ENCODE assay signal across 1 cellular context in the genomic region with DNA sequence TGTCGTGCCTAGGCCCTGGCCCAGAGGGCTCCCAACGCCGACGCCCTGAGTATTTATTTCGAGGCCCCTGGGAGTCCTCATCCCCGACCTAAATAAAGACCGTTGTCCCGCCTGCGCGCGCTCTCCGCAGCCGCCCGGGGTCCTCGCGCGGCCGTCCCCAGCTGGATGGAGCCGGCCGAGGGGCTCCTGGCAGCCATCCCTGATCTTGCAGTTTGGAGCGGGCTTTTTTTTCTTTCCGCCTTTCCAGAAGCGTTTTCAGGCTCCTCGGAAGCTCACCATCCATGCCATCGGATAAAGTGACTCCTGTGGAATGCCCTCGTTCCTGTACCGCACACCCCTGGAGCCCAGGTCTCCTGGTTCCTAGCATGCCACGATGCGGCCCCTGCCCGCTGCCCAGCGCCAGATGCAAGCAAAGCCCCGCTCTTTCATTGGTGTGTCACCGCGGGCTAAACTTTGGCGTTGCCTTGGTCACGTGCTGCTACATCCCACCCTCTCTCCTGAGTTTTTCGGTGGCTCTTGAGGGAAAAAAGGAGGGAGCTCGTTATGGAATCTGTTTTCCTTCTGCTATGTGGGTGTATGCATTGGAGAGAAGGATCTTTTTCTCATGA.
TF ChIP-seq lines count a peak whose summit lies in the region.

No MANE protein-coding gene starts in this region.

TF ChIP-seq in HepG2, 621 proteins besides CTCF, POLR2A, EP300 and RAD21 (continued from another document and continues in another):
- TF ChIP-seq, protein P1, sequence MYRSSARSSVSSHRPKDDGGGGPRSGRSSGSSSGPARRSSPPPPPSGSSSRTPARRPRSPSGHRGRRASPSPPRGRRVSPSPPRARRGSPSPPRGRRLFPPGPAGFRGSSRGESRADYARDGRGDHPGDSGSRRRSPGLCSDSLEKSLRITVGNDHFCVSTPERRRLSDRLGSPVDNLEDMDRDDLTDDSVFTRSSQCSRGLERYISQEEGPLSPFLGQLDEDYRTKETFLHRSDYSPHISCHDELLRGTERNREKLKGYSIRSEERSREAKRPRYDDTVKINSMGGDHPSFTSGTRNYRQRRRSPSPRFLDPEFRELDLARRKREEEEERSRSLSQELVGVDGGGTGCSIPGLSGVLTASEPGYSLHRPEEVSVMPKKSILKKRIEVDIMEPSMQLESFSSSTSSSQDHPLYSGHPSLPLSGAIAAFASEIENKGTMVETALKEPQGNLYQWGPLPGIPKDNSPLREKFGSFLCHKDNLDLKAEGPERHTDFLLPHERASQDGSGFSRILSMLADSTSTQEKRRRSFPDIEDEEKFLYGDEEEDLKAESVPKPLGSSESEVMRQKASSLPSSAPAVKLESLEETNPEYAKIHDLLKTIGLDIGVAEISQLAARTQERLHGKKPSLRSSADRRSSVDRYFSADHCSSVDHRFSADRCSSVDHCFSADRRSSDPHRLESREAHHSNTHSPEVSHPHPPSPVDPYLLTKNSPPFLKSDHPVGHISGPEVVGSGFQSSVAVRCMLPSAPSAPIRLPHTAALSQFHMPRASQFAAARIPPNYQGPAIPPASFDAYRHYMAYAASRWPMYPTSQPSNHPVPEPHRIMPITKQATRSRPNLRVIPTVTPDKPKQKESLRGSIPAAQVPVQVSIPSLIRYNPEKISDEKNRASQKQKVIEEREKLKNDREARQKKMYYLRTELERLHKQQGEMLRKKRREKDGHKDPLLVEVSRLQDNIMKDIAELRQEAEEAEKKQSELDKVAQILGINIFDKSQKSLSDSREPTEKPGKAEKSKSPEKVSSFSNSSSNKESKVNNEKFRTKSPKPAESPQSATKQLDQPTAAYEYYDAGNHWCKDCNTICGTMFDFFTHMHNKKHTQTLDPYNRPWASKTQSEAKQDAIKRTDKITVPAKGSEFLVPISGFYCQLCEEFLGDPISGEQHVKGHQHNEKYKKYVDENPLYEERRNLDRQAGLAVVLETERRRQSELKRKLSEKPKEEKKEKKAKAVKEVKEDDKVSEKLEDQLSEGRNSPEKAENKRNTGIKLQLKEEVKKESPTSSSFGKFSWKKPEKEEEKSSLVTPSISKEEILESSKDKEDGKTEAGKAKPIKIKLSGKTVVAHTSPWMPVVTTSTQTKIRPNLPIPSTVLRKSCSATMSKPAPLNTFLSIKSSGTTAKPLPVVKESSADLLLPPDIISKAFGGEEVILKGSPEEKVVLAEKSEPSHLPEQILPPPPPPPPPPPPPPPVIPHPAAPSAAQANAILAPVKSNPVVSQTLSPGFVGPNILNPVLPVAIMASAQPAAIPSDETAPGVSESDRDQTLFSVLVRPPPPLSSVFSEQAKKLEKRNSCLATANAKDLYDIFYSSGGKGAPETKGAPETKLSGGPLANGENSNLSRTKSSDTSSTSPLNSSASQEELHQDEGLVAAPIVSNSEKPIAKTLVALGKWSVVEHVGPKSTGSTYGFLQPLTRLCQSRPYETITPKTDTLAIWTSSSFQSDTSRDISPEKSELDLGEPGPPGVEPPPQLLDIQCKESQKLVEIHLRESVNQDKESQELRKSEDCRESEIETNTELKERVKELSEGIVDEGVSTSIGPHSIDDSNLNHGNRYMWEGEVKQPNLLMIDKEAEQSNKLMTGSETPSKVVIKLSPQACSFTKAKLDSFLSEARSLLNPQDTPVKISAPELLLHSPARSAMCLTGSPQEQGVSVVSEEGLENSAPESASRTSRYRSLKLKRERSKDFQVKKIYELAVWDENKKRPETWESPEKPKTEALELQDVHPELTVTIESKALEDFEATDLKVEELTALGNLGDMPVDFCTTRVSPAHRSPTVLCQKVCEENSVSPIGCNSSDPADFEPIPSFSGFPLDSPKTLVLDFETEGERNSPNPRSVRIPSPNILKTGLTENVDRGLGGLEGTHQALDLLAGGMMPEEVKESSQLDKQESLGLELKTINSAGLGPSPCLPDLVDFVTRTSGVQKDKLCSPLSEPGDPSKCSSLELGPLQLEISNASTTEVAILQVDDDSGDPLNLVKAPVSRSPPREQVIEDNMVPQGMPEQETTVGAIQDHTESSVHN (CRISPR knock-in tag; IDR thresholded peaks at IDR 0.05) = peak; percentile 93
- peak; percentile 4 for TF ChIP-seq ZNF781 (CRISPR knock-in tag; IDR thresholded peaks at IDR 0.05; ENCODE audit: borderline replicate concordance, not compliant biosample characterization)
- peak; percentile 67; the same call in 1 of the 2 replicates for TF ChIP-seq RBFOX2 (IDR thresholded peaks at IDR 0.05; ENCODE audit: low read depth, low read length)
- TF ChIP-seq, protein P2, sequence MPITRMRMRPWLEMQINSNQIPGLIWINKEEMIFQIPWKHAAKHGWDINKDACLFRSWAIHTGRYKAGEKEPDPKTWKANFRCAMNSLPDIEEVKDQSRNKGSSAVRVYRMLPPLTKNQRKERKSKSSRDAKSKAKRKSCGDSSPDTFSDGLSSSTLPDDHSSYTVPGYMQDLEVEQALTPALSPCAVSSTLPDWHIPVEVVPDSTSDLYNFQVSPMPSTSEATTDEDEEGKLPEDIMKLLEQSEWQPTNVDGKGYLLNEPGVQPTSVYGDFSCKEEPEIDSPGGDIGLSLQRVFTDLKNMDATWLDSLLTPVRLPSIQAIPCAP (CRISPR knock-in tag; IDR thresholded peaks at IDR 0.05; ENCODE audit: low read depth) = peak; percentile 91; the same call in 1 of the 2 replicates
- TF ChIP-seq, protein P3, sequence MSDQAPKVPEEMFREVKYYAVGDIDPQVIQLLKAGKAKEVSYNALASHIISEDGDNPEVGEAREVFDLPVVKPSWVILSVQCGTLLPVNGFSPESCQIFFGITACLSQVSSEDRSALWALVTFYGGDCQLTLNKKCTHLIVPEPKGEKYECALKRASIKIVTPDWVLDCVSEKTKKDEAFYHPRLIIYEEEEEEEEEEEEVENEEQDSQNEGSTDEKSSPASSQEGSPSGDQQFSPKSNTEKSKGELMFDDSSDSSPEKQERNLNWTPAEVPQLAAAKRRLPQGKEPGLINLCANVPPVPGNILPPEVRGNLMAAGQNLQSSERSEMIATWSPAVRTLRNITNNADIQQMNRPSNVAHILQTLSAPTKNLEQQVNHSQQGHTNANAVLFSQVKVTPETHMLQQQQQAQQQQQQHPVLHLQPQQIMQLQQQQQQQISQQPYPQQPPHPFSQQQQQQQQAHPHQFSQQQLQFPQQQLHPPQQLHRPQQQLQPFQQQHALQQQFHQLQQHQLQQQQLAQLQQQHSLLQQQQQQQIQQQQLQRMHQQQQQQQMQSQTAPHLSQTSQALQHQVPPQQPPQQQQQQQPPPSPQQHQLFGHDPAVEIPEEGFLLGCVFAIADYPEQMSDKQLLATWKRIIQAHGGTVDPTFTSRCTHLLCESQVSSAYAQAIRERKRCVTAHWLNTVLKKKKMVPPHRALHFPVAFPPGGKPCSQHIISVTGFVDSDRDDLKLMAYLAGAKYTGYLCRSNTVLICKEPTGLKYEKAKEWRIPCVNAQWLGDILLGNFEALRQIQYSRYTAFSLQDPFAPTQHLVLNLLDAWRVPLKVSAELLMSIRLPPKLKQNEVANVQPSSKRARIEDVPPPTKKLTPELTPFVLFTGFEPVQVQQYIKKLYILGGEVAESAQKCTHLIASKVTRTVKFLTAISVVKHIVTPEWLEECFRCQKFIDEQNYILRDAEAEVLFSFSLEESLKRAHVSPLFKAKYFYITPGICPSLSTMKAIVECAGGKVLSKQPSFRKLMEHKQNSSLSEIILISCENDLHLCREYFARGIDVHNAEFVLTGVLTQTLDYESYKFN (CRISPR knock-in tag; conservative IDR thresholded peaks at IDR 0.05) = 0 out of 2 replicates have a peak, but pooled peaks have one; percentile 13
- peak; percentile 78; the same call in 1 of the 2 replicates for TF ChIP-seq CC2D1A (CRISPR knock-in tag; IDR thresholded peaks at IDR 0.05)
- 0 out of 2 replicates have a peak, but pooled peaks have one; percentile 30 for TF ChIP-seq ZNF761 (CRISPR knock-in tag; conservative IDR thresholded peaks at IDR 0.05)
- peak; percentile 37; the same call in 1 of the 2 replicates for TF ChIP-seq YEATS4 (CRISPR knock-in tag; IDR thresholded peaks at IDR 0.05; ENCODE audit: borderline replicate concordance)
- TF ChIP-seq RBM39 (IDR thresholded peaks at IDR 0.05; ENCODE audit: low read depth, low read length, poor library complexity, severe bottlenecking) = peak; percentile 5
- TF ChIP-seq, protein P4, sequence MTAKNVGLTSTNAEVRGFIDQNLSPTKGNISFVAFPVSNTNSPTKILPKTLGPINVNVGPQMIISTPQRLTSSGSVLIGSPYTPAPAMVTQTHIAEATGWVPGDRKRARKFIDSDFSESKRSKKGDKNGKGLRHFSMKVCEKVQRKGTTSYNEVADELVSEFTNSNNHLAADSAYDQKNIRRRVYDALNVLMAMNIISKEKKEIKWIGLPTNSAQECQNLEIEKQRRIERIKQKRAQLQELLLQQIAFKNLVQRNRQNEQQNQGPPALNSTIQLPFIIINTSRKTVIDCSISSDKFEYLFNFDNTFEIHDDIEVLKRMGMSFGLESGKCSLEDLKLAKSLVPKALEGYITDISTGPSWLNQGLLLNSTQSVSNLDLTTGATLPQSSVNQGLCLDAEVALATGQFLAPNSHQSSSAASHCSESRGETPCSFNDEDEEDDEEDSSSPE (CRISPR knock-in tag; IDR thresholded peaks at IDR 0.05) = peak; percentile 51
- 0 out of 2 replicates have a peak, but pooled peaks have one; percentile 29 for TF ChIP-seq ZNF772 (CRISPR knock-in tag; IDR thresholded peaks at IDR 0.05)
- TF ChIP-seq KDM4B (CRISPR knock-in tag; IDR thresholded peaks at IDR 0.05) = no peak
- TF ChIP-seq, protein P5, sequence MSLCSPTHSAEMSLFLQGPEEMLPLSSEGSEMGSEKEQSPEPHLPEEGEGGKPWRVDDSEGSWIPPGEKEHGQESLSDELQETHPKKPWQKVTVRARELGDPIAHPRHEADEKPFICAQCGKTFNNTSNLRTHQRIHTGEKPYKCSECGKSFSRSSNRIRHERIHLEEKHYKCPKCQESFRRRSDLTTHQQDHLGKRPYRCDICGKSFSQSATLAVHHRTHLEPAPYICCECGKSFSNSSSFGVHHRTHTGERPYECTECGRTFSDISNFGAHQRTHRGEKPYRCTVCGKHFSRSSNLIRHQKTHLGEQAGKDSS (CRISPR knock-in tag; IDR thresholded peaks at IDR 0.05; ENCODE audit: borderline replicate concordance, low read depth) = peak; percentile 68; the same call in 1 of the 2 replicates
- TF ChIP-seq MAZ (IDR thresholded peaks at IDR 0.05; ENCODE audit: borderline replicate concordance, low read depth, low read length) = no peak
- peak; percentile 32; the same call in 1 of the 2 replicates for TF ChIP-seq MAZ (CRISPR knock-in tag; IDR thresholded peaks at IDR 0.05; ENCODE audit: low read depth)
- no peak for TF ChIP-seq ZNF451 (CRISPR knock-in tag; IDR thresholded peaks at IDR 0.05)
- 0 out of 2 replicates have a peak, but pooled peaks have one; percentile 1 for TF ChIP-seq ARHGAP35 (CRISPR knock-in tag; IDR thresholded peaks at IDR 0.05; ENCODE audit: borderline replicate concordance)
- TF ChIP-seq, protein P6, sequence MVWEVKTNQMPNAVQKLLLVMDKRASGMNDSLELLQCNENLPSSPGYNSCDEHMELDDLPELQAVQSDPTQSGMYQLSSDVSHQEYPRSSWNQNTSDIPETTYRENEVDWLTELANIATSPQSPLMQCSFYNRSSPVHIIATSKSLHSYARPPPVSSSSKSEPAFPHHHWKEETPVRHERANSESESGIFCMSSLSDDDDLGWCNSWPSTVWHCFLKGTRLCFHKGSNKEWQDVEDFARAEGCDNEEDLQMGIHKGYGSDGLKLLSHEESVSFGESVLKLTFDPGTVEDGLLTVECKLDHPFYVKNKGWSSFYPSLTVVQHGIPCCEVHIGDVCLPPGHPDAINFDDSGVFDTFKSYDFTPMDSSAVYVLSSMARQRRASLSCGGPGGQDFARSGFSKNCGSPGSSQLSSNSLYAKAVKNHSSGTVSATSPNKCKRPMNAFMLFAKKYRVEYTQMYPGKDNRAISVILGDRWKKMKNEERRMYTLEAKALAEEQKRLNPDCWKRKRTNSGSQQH (CRISPR knock-in tag; IDR thresholded peaks at IDR 0.05; ENCODE audit: low read depth) = no peak
- TF ChIP-seq NONO (IDR thresholded peaks at IDR 0.05) = no peak
- no peak for TF ChIP-seq NONO (CRISPR knock-in tag; conservative IDR thresholded peaks at IDR 0.05)
- TF ChIP-seq, protein P7, sequence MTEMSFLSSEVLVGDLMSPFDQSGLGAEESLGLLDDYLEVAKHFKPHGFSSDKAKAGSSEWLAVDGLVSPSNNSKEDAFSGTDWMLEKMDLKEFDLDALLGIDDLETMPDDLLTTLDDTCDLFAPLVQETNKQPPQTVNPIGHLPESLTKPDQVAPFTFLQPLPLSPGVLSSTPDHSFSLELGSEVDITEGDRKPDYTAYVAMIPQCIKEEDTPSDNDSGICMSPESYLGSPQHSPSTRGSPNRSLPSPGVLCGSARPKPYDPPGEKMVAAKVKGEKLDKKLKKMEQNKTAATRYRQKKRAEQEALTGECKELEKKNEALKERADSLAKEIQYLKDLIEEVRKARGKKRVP (CRISPR knock-in tag; IDR thresholded peaks at IDR 0.05) = 0 out of 4 replicates have a peak, but pooled peaks of 1 of the 2 experiments have one; percentile 28
- 0 out of 2 replicates have a peak, but pooled peaks have one; percentile 42 for TF ChIP-seq KLF12 (CRISPR knock-in tag; IDR thresholded peaks at IDR 0.05; ENCODE audit: borderline replicate concordance)
- TF ChIP-seq, protein P8, sequence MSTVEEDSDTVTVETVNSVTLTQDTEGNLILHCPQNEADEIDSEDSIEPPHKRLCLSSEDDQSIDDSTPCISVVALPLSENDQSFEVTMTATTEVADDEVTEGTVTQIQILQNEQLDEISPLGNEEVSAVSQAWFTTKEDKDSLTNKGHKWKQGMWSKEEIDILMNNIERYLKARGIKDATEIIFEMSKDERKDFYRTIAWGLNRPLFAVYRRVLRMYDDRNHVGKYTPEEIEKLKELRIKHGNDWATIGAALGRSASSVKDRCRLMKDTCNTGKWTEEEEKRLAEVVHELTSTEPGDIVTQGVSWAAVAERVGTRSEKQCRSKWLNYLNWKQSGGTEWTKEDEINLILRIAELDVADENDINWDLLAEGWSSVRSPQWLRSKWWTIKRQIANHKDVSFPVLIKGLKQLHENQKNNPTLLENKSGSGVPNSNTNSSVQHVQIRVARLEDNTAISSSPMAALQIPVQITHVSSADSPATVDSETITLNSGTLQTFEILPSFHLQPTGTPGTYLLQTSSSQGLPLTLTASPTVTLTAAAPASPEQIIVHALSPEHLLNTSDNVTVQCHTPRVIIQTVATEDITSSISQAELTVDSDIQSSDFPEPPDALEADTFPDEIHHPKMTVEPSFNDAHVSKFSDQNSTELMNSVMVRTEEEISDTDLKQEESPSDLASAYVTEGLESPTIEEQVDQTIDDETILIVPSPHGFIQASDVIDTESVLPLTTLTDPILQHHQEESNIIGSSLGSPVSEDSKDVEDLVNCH (CRISPR knock-in tag; IDR thresholded peaks at IDR 0.05) = peak; percentile 87; the same call in 1 of the 2 replicates
- 0 out of 2 replicates have a peak, but pooled peaks have one; percentile 64 for TF ChIP-seq ZNF383 (CRISPR knock-in tag; IDR thresholded peaks at IDR 0.05; ENCODE audit: borderline replicate concordance)
- peak; percentile 32; the same call in 1 of the 2 replicates for TF ChIP-seq ZNF160 (CRISPR knock-in tag; IDR thresholded peaks at IDR 0.05)
- TF ChIP-seq CHCHD3 (CRISPR knock-in tag; IDR thresholded peaks at IDR 0.05) = 0 out of 2 replicates have a peak, but pooled peaks have one; percentile 63
- peak; percentile 4; the same call in 1 of the 2 replicates for TF ChIP-seq SIX4 (CRISPR knock-in tag; IDR thresholded peaks at IDR 0.05)
- TF ChIP-seq, protein P9, sequence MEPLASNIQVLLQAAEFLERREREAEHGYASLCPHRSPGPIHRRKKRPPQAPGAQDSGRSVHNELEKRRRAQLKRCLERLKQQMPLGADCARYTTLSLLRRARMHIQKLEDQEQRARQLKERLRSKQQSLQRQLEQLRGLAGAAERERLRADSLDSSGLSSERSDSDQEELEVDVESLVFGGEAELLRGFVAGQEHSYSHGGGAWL (CRISPR knock-in tag; IDR thresholded peaks at IDR 0.05) = no peak
- TF ChIP-seq SAFB2 (CRISPR knock-in tag; IDR thresholded peaks at IDR 0.05; ENCODE audit: borderline replicate concordance, low read depth) = peak; percentile 64; the same call in 1 of the 2 replicates
- TF ChIP-seq ZBTB3 (CRISPR knock-in tag; IDR thresholded peaks at IDR 0.05; ENCODE audit: borderline replicate concordance, low read depth) = peak; percentile 59; the same call in 1 of the 2 replicates
